1 cellular context compared by ENCODE assay signal in the genomic region with DNA sequence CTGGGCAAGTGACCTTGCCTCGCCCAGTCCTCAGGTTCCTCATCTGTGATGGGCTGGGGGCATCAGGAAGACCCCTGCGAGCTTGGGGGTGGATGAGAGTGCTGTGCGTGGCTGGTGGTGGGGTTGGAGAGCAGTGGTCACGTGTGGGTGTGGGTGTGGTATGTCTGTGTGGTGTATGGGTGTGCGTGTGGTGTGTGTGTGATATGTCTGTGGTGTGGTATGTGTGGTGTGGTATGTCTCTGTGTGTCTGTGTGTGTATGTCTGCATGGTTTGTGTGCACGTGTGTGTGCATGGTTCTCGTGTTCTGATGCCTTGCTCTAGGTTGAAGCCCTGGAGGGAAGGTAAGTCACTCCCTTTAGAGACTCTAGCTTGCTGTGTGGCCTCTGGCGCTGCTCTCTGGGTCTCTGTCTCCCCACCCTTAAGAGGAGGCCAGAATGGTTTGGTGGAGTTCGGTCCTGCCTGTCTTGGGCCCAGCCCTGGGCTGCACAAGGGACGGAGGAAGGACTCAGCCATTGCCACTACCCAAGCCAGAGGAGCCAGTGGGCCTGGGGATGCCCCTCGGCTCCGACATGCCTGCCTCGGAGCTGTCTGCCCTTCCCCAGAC.
TF ChIP-seq lines count a peak whose summit lies in the region.

No MANE protein-coding gene starts in this region.

TF ChIP-seq in GM12878, 131 proteins besides CTCF, POLR2A, EP300 and RAD21:
- TF ChIP-seq TCF3 (IDR thresholded peaks at IDR 0.05; ENCODE audit: borderline replicate concordance, insufficient read depth, low read depth, low read length) (no peak), HDGF (IDR thresholded peaks at IDR 0.05) (0 out of 2 replicates have a peak, but pooled peaks have one; percentile 21), RUNX3 (IDR thresholded peaks at IDR 0.05; ENCODE audit: low read length) (0 out of 2 replicates have a peak, but pooled peaks have one; percentile 15)
